In the genomic region with DNA sequence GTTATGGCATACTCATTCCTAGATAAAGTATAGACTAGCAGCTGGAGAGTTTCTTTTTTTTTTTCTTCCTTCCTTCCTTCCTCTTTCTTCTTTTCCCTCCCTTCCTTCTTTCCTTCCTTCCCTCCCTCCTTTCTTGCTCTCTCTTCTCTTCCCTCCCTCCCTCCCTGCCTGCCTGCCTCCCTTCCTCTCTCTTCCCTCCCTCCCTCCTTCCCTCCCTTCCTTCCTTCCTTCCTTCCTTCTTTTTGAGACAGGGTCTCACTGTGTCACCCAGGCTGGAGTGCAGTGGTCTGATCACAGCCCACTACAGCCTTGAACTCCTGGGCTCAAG, we compare ENCODE assay signal across 1 cellular context.
A peak's percentile ranks its signal among the peaks of the same experiment; 100 is the strongest.
TF ChIP-seq lines count a peak whose summit lies in the region.

No MANE protein-coding gene starts in this region.

TF ChIP-seq in HepG2, 621 proteins besides CTCF, POLR2A, EP300 and RAD21:
- peak; percentile 29 for TF ChIP-seq PCBP2 (optimal IDR thresholded peaks at IDR 0.05; ENCODE audit: low read depth, low read length, poor library complexity, severe bottlenecking)
- no peak for TF ChIP-seq ZBTB8A (CRISPR knock-in tag; IDR thresholded peaks at IDR 0.05; ENCODE audit: borderline replicate concordance, low read depth)
